8 cellular contexts compared by ENCODE assay signal in the genomic region with DNA sequence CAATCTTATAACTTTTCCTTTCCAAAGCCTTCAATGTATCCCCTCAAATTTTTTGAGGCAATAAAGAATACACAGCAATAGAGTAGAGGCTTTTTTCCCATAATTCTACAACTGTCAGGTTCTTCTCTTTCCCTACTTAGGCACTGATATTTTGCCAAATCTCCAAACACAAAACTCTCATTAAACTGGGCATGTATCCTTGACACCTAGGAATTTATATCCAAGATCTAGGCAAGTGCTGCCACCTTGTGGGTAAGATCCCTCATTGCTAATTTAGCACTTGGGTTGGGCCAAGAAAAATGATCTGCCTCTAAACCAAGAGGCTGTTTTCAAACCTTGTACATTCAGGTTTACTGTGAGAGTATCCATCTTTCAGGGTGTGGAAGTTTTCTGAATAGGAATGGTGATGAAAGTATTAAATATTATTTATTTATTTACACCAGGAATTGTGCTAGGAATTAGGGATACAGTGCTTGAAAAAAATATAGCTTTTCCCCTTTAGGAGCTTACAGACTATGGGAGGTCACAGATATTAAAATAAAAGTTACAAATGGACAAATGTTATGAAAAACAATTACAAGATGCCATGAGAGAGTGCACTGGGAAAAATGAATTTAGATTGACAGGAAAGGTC. TPM values are rescaled to one million over a fixed set of nuclear protein-coding genes. Genes with fewer than 3 reads are reported as not detected.
DNase-seq lines count a peak whose midpoint lies in the region; ATAC-seq and TF ChIP-seq lines count a peak whose summit lies in the region.

No MANE protein-coding gene starts in this region.

- TF ChIP-seq CTCF in WERI-Rb-1 (IDR thresholded peaks at IDR 0.05; ENCODE audit: low read depth, low read length), result peak; percentile 70
- TF ChIP-seq CTCF in lung (IDR thresholded peaks at IDR 0.05; ENCODE audit: control extremely low read depth, extremely low read depth), result peak; percentile 82

- no peaks in the 10 kb centered on the region for H3K27me3 ChIP-seq in WERI-Rb-1 (ENCODE audit: insufficient read depth, low read depth, severe bottlenecking)
- no peaks in the 10 kb centered on the region for H3K27me3 ChIP-seq in lung (ENCODE audit: control insufficient read depth, insufficient read depth)

- no peaks in the 10 kb centered on the region for H3K4me1 ChIP-seq in lung (ENCODE audit: control insufficient read depth in 2 of 2, insufficient read depth in 2 of 2, low read length in 2 of 2)

- H3K4me3 ChIP-seq in WERI-Rb-1 (ENCODE audit: low read depth, low read length) (no peak overlapping the region), lung (no peak overlapping the region)

- H3K27ac ChIP-seq in WERI-Rb-1 (no peak overlapping the region), lung (ENCODE audit: low read depth in 1 of 2, low read length in 1 of 2) (no peak overlapping the region)

- no peaks in the 10 kb centered on the region for H3K9me3 ChIP-seq in WERI-Rb-1 (ENCODE audit: severe bottlenecking)
- H3K9me3 ChIP-seq in lung (ENCODE audit: control insufficient read depth in 2 of 2, insufficient read depth in 1 of 2, low read length in 1 of 2), result no peaks in the 10 kb centered on the region

- ATAC-seq in Right ventricle myocardium inferior (peak; percentile 55), lung (ENCODE audit: insufficient read depth, low FRiP score) (peak; percentile 59)

- H3K36me3 ChIP-seq in WERI-Rb-1, result peaks cover 44% of the 10 kb centered on the region
- H3K36me3 ChIP-seq in lung (ENCODE audit: control insufficient read depth in 2 of 2, insufficient read depth in 2 of 2, low read length in 2 of 2), result peaks cover 14 to 29% of the 10 kb centered on the region in 2 donors

- intact Hi-C loops in Right ventricle myocardium inferior (cut with DNase I), result loop anchor here (1.0 to 2.0 kb wide), 2 partner anchors 147 to 205 kb away; no protein-coding TSS in a partner anchor
- intact Hi-C loops in cardiac septum (cut with DNase I), result loop anchor here (1.0 kb wide), 1 partner anchor 147 kb away; no protein-coding TSS in a partner anchor

- no peak for DNase-seq in Right ventricle myocardium inferior (ENCODE audit: missing footprints)
- no peak for DNase-seq in cardiac septum (ENCODE audit: low spot score)
- peak; percentile 21 for DNase-seq in NCI-H1694 treated with DMSO at 0.1 percent for 48 hours (lab: John Stamatoyannopoulos, UW)
- peak; percentile 68 for DNase-seq in WERI-Rb-1
- peak; percentile 60 to 73 for DNase-seq in dermis microvascular lymphatic vessel endothelial cell (ENCODE audit: low read depth in 2 of 2)
- peak; percentile 59 for DNase-seq in lung (ENCODE audit: low spot score)
- DNase-seq in stimulated activated naive CD4-positive, alpha-beta T cell treated with Interleukin-2 at 50 U/mL for 16 hours (lab: John Stamatoyannopoulos, UW), result peak; percentile 2
- no peak for DNase-seq in GM19238 (ENCODE audit: insufficient read length, low spot score)

RNA-seq across cellular contexts. Expression of a gene that starts 17.6 kb away (rescaled TPM):
- total RNA-seq in Right ventricle myocardium inferior (24.8 TPM), cardiac septum (20.8 TPM), dermis microvascular lymphatic vessel endothelial cell (8.6 and 13.0 TPM in 2 replicates), lung (10 to 100 TPM; 17.1 to 26.6 TPM)
- polyA plus RNA-seq in lung, result 10 to 100 TPM in 1 of 2 donors, 1 to 10 TPM in 1; 9.4 to 11.1 TPM

RNA-seq across cellular contexts. Expression of a gene that starts 18.1 kb away (rescaled TPM):
- 20.0 TPM for total RNA-seq in Right ventricle myocardium inferior
- 18.5 TPM for total RNA-seq in cardiac septum
- total RNA-seq in dermis microvascular lymphatic vessel endothelial cell, result 22.3 and 29.1 TPM in 2 replicates
- total RNA-seq in lung, result 10 to 100 TPM; 24.0 to 30.0 TPM
- 10 to 100 TPM in 1 of 2 donors, 1 to 10 TPM in 1; 6.5 to 12.3 TPM for polyA plus RNA-seq in lung

Comparison
In these comparisons a context has a peak if more than half of its experiments do, and no peak if none do; other contexts are left out.
1. DNase-seq: peak in NCI-H1694 treated with DMSO at 0.1 percent for 48 hours (single experiment), WERI-Rb-1 (single experiment), dermis microvascular lymphatic vessel endothelial cell (2 of 2), lung (single experiment) and stimulated activated naive CD4-positive, alpha-beta T cell treated with Interleukin-2 at 50 U/mL for 16 hours (single experiment); none in Right ventricle myocardium inferior (single experiment), cardiac septum (single experiment) and GM19238 (single experiment).